22 cellular contexts compared by ENCODE assay signal in genomic region chr2:100303744-100304143, GRCh38. TPM values are rescaled to one million over a fixed set of nuclear protein-coding genes. Genes with fewer than 3 reads are reported as not detected.
DNase-seq lines count a peak whose midpoint lies in the region; ATAC-seq, FAIRE-seq and TF ChIP-seq lines count a peak whose summit lies in the region.
"Had no signal": no experiment of that assay in that cellular context is flagged by ENCODE, and none has a peak within 500 bp of the region (broad histone marks: within the 10 kb centered on the region; RNA-seq: fewer than 3 reads in every experiment).

No MANE protein-coding gene starts in this region.

- TF ChIP-seq CTCF in HEK293 (tag by site-specific recombination; IDR thresholded peaks at IDR 0.05) (no peak), K562 (IDR thresholded peaks at IDR 0.05 in 2 of 3, conservative IDR thresholded peaks at IDR 0.05 in 1 of 3; ENCODE audit: insufficient read depth in 2 of 3, low read depth in 1 of 3, low read length in 3 of 3) (no peak), CD14-positive monocyte (IDR thresholded peaks at IDR 0.05) (no peak)

- H2AFZ ChIP-seq in K562 (ENCODE audit: low read depth, low read length), result no peak overlapping the region

- in situ Hi-C loops in K562 (cut with MboI), result no loop called here

- no TSS peak for BruUV-seq in K562 (replicated peaks; lab: Mats Ljungman, UMichigan)

- POLR2A ChIA-PET in HEK293 (lab: Yijun Ruan, JAX) (no interaction called here), K562 (lab: Yijun Ruan, JAX) (interaction anchor here (1.4 kb wide), 1 partner anchor 12 kb away, joined by 5 read pairs; no protein-coding TSS in a partner anchor)

- no peak overlapping the region for H3K27ac Mint-ChIP-seq in CD14-positive monocyte
- H3K27ac Mint-ChIP-seq: CD4-positive, alpha-beta T cell; CD8-positive, alpha-beta T cell had no signal

- intact Hi-C loops in K562 (cut with micrococcal nuclease), result no loop called here
- intact Hi-C loops in CD14-positive monocyte (cut with micrococcal nuclease), result no loop called here

- no peak for TF ChIP-seq RAD21 in K562 (CRISPR knock-in tag; conservative IDR thresholded peaks at IDR 0.05 in 1 of 2, IDR thresholded peaks at IDR 0.05 in 1 of 2)

- H3K9me3 Mint-ChIP-seq in CD14-positive monocyte, result peaks cover 3 to 20% (median 12%) of the 10 kb centered on the region in 7 donors
- H3K9me3 Mint-ChIP-seq: CD4-positive, alpha-beta T cell had no signal

- no peak overlapping the region for H3K9ac ChIP-seq in K562 (ENCODE audit: insufficient read depth in 1 of 2, low read depth in 2 of 2, low read length in 2 of 2)
- H3K9ac ChIP-seq: BLaER1 had no signal

- CTCF ChIA-PET in HEK293 (lab: Yijun Ruan, JAX), result no interaction called here
- CTCF ChIA-PET in K562 (lab: Yijun Ruan, JAX; ENCODE audit: low intra/inter-chr PET ratio), result no interaction called here

- H3K4me2 ChIP-seq in K562 (ENCODE audit: insufficient read depth, low read length), result no peak overlapping the region
- H3K4me2 ChIP-seq: BLaER1 had no signal

- TF ChIP-seq POLR2A in K562 (conservative IDR thresholded peaks at IDR 0.05), result no peak

- FAIRE-seq in G401.6 (lab: Jason Lieb, UNC) (peak; percentile 54), K562 (lab: Jason Lieb, UNC) (no peak)
- FAIRE-seq: A204.1, D721Med, GM12878, GM12892, GM18507 had no signal

- H3K4me1 ChIP-seq in HEK293 (ENCODE audit: control insufficient read depth, insufficient read depth, low read length) (no peaks in the 10 kb centered on the region), K562 (replicated peaks in 1 of 2; ENCODE audit: control insufficient read depth in 2 of 2, insufficient read depth in 2 of 2, low read length in 2 of 2) (no peaks in the 10 kb centered on the region; a peak in 1 of 5 replicates)
- H3K4me1 ChIP-seq: BE2C, BLaER1, Caco-2 had no signal

- WGBS in K562 (ENCODE audit: insufficient coverage, low coverage, missing lambda C conversion rate), result 75% methylated on average over 1 of the region's 1 CpG

- no peak for DNase-seq in K562 (ENCODE audit: extremely low read depth in 1 of 4, low spot score in 3 of 4)
- no peak for DNase-seq in CD14-positive monocyte (ENCODE audit: low spot score)
- DNase-seq: 8988T; ACHN; BE2C; C1 segment of cervical spinal cord; Caco-2; Calu3; CD4-positive, alpha-beta T cell; CD8-positive, alpha-beta T cell; DMS79 treated with DMSO at 0.1 percent for 48 hours; GDM1 had no signal

- no peak for TF ChIP-seq EP300 in K562 (IDR thresholded peaks at IDR 0.05; ENCODE audit: low read length)

- H3K9me1 ChIP-seq in K562 (ENCODE audit: control insufficient read depth, insufficient read depth, low read length), result no peaks in the 10 kb centered on the region

- H3K9me3 ChIP-seq in HEK293 (ENCODE audit: control insufficient read depth, insufficient read depth, low read depth, low read length), result no peaks in the 10 kb centered on the region
- no peaks in the 10 kb centered on the region for H3K9me3 ChIP-seq in K562 (replicated peaks; ENCODE audit: control insufficient read depth, insufficient read depth, low read depth, low read length)
- H3K9me3 ChIP-seq: BE2C, Caco-2 had no signal

- H4K20me1 ChIP-seq in K562 (replicated peaks; ENCODE audit: control insufficient read depth, insufficient read depth, low read length), result no peaks in the 10 kb centered on the region
- H4K20me1 ChIP-seq: BLaER1 had no signal

- H3K36me3 ChIP-seq in HEK293 (ENCODE audit: control insufficient read depth in 2 of 2, insufficient read depth in 1 of 2, low read length in 2 of 2), result peaks cover 52 to 84% of the 10 kb centered on the region in 2 experiments
- peaks cover 31% of the 10 kb centered on the region for H3K36me3 ChIP-seq in K562 (ENCODE audit: control insufficient read depth, insufficient read depth, low read length)
- H3K36me3 ChIP-seq: BE2C, BLaER1 had no signal

- H3K79me2 ChIP-seq in K562 (ENCODE audit: control insufficient read depth, insufficient read depth, low read length), result no peaks in the 10 kb centered on the region

- no peaks in the 10 kb centered on the region for H3K27me3 ChIP-seq in K562 (ENCODE audit: control insufficient read depth in 2 of 2, insufficient read depth in 2 of 2, low read length in 2 of 2)
- H3K27me3 ChIP-seq: BE2C, BLaER1 had no signal

- peaks cover 1 to 8% (median 3%) of the 10 kb centered on the region in 3 donors for H3K27me3 Mint-ChIP-seq in CD14-positive monocyte (ENCODE audit: low read depth in 3 of 3)

- H3K4me1 Mint-ChIP-seq in CD14-positive monocyte, result peaks cover 1% of the 10 kb centered on the region

- no peak overlapping the region for H3K4me3 Mint-ChIP-seq in CD14-positive monocyte
- H3K4me3 Mint-ChIP-seq: CD4-positive, alpha-beta T cell; CD8-positive, alpha-beta T cell had no signal

- no peak overlapping the region for H3K4me3 ChIP-seq in HEK293 (ENCODE audit: low read depth, low read length)
- H3K4me3 ChIP-seq in K562, result no peak overlapping the region
- H3K4me3 ChIP-seq: BLaER1, GM12878 had no signal

- no peak overlapping the region for H3K27ac ChIP-seq in HEK293 (ENCODE audit: extremely low read depth, low read depth, low read length)
- H3K27ac ChIP-seq in K562 (ENCODE audit: extremely low read depth, low read depth, low read length), result no peak overlapping the region
- H3K27ac ChIP-seq: BLaER1 had no signal

- ATAC-seq in K562 (no peak), HG02938 (IDR thresholded peaks at IDR 0.05; ENCODE audit: unreplicated experiment) (no peak), GM21528 (IDR thresholded peaks at IDR 0.05; ENCODE audit: low FRiP score, unreplicated experiment) (no peak)
- ATAC-seq: CD8-positive, alpha-beta T cell; GM12878 had no signal

- H3K36me3 Mint-ChIP-seq in CD14-positive monocyte, result no peaks in the 10 kb centered on the region
- H3K36me3 Mint-ChIP-seq: CD8-positive, alpha-beta T cell had no signal

TF ChIP-seq in HEK293, 187 proteins besides CTCF, POLR2A, EP300 and RAD21:
- TF ChIP-seq ZNF133 (tag by site-specific recombination; IDR thresholded peaks at IDR 0.05), result peak; percentile 96
- TF ChIP-seq ZNF26 (tag by site-specific recombination; IDR thresholded peaks at IDR 0.05), result no peak
- no peak for TF ChIP-seq BCL11A (tag by site-specific recombination; IDR thresholded peaks at IDR 0.05; ENCODE audit: low read depth)

TF ChIP-seq in K562, 482 proteins besides CTCF, POLR2A, EP300 and RAD21 (continues in another document):
- TF ChIP-seq NR2F6 (CRISPR knock-in tag; IDR thresholded peaks at IDR 0.05) (no peak), SP2 (IDR thresholded peaks at IDR 0.05; ENCODE audit: extremely low read depth, low read depth, low read length, poor library complexity, severe bottlenecking) (no peak), FOXJ2 (tag; IDR thresholded peaks at IDR 0.05) (no peak), MTF1 (CRISPR knock-in tag; IDR thresholded peaks at IDR 0.05; ENCODE audit: borderline replicate concordance) (no peak), TRIM24 (IDR thresholded peaks at IDR 0.05) (0 out of 4 replicates have a peak, but pooled peaks of 1 of the 2 experiments have one; percentile 27), DDX20 (tag; IDR thresholded peaks at IDR 0.05; ENCODE audit: low read depth) (no peak), JUN (IDR thresholded peaks at IDR 0.05; ENCODE audit: borderline replicate concordance, low read depth, low read length) (no peak), JUN (CRISPR knock-in tag; IDR thresholded peaks at IDR 0.05; ENCODE audit: borderline replicate concordance) (no peak), ZNF551 (CRISPR knock-in tag; IDR thresholded peaks at IDR 0.05) (no peak), CBFA2T3 (IDR thresholded peaks at IDR 0.05) (peak; percentile 7; the same call in 1 of the 2 replicates)
- TF ChIP-seq, protein P1, sequence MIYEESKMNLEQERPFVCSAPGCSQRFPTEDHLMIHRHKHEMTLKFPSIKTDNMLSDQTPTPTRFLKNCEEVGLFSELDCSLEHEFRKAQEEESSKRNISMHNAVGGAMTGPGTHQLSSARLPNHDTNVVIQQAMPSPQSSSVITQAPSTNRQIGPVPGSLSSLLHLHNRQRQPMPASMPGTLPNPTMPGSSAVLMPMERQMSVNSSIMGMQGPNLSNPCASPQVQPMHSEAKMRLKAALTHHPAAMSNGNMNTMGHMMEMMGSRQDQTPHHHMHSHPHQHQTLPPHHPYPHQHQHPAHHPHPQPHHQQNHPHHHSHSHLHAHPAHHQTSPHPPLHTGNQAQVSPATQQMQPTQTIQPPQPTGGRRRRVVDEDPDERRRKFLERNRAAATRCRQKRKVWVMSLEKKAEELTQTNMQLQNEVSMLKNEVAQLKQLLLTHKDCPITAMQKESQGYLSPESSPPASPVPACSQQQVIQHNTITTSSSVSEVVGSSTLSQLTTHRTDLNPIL (CRISPR knock-in tag; IDR thresholded peaks at IDR 0.05), result no peak

RNA-seq across cellular contexts. Expression of gene LONRF2, which starts 18.6 kb away (rescaled TPM):
- total RNA-seq in K562 (2011; cell fraction: chromatin; rRNA removed; ENCODE audit: low replicate concordance), result 18.7 and 21.8 TPM in 2 replicates
- total RNA-seq in K562 (2011; cell fraction: nucleolus; rRNA removed), result 7.0 and 7.3 TPM in 2 replicates
- 9.8 and 14.6 TPM in 2 replicates for total RNA-seq in K562 (2011; cell fraction: nucleoplasm; rRNA removed)
- total RNA-seq in K562 (2014; rRNA removed) (2.0 and 2.6 TPM in 2 replicates), K562 (2014; rRNA removed; fragmentation: Illumina TruSeq; extraction: Trizol) (2.7 and 3.3 TPM in 2 replicates), K562 (2015; rRNA removed; fragmentation: Illumina TruSeq; extraction: Trizol) (2.2 and 2.5 TPM in 2 replicates), K562 (2021) (3.6 and 5.0 TPM in 2 replicates)
- polyA plus RNA-seq in K562 (2011; rRNA removed) (4.5 and 4.8 TPM in 2 replicates), K562 (2014; fragmentation: Illumina TruSeq; extraction: Trizol) (3.4 and 3.8 TPM in 2 replicates), K562 (2014; fragmentation: Nextera tagmentation; extraction: Ambion mirVana) (under 1 TPM; 0.35 TPM), K562 (2014; rRNA removed) (2.7 and 3.0 TPM in 2 replicates), CD14-positive monocyte (not detected)
- 1.2 and 2.8 TPM in 2 replicates for polyA plus RNA-seq in K562 (2011; cell fraction: cytosol; rRNA removed)
- 11.7 and 12.2 TPM in 2 replicates for polyA plus RNA-seq in K562 (2011; cell fraction: nucleus; rRNA removed)
- polyA plus RNA-seq in K562 (2012), result 1.5 and 1.7 TPM in 2 replicates
- polyA minus RNA-seq in K562 (2011; rRNA and poly(A)+ RNA removed), result 8.4 and 10.6 TPM in 2 replicates
- polyA minus RNA-seq in K562 (2011; cell fraction: cytosol; rRNA and poly(A)+ RNA removed), result 4.0 and 7.3 TPM in 2 replicates
- 6.6 and 13.9 TPM in 2 replicates for polyA minus RNA-seq in K562 (2011; cell fraction: nucleus; rRNA and poly(A)+ RNA removed)
- total RNA-seq: Caco-2 had no signal
